In genomic region chr7:129781128-129781855, GRCh38 we compare ENCODE assay signal across 8 cellular contexts.
DNase-seq lines count a peak whose midpoint lies in the region; ATAC-seq and TF ChIP-seq lines count a peak whose summit lies in the region.

No MANE protein-coding gene starts in this region.

- H3K27ac ChIP-seq in RWPE2 (ENCODE audit: poor library complexity, severe bottlenecking) (no peak overlapping the region), esophagus muscularis mucosa (replicated peaks in 1 of 4) (no peak overlapping the region), thoracic aorta (no peak overlapping the region)

- H3K4me1 ChIP-seq in RWPE2 (ENCODE audit: insufficient read depth, poor library complexity, severe bottlenecking): peaks cover 4% of the 10 kb centered on the region
- peaks cover 70 to 83% (median 81%) of the 10 kb centered on the region in 4 donors for H3K4me1 ChIP-seq in esophagus muscularis mucosa
- peaks cover 33 to 64% of the 10 kb centered on the region in 2 donors for H3K4me1 ChIP-seq in thoracic aorta (ENCODE audit: control insufficient read depth in 1 of 2, low read depth in 2 of 2)

- peaks cover 54% of the 10 kb centered on the region for H3K27me3 ChIP-seq in RWPE2 (ENCODE audit: insufficient read depth, poor library complexity, severe bottlenecking)
- H3K27me3 ChIP-seq in esophagus muscularis mucosa: peaks cover 50 to 99% (median 96%) of the 10 kb centered on the region in 4 donors
- H3K27me3 ChIP-seq in thoracic aorta (replicated peaks; ENCODE audit: insufficient read depth): peaks cover 61% of the 10 kb centered on the region

- H3K4me3 ChIP-seq in RWPE2 (ENCODE audit: severe bottlenecking) (peak overlapping the region; percentile 77), esophagus muscularis mucosa (peak overlapping the region; percentile 49 to 58 (median 54)), thoracic aorta (peak overlapping the region; percentile 70)

- TF ChIP-seq CTCF in RWPE2 (IDR thresholded peaks at IDR 0.05; ENCODE audit: poor library complexity, severe bottlenecking) (no peak), esophagus muscularis mucosa (IDR thresholded peaks at IDR 0.05) (no peak), thoracic aorta (IDR thresholded peaks at IDR 0.05) (no peak)

- no peak for TF ChIP-seq EP300 in esophagus muscularis mucosa (IDR thresholded peaks at IDR 0.05)

- ATAC-seq in RWPE2 (ENCODE audit: low read depth): no peak
- no peak for ATAC-seq in thoracic aorta (ENCODE audit: insufficient number of reproducible peaks, low FRiP score, low read depth)
- ATAC-seq in left ventricle myocardium superior: no peak
- no peak for ATAC-seq in GM18498 (IDR thresholded peaks at IDR 0.05; ENCODE audit: unreplicated experiment)

- no peak for TF ChIP-seq POLR2A in esophagus muscularis mucosa (IDR thresholded peaks at IDR 0.05; ENCODE audit: low read depth)

- intact Hi-C loops in esophagus muscularis mucosa (cut with DNase I): no loop called here
- intact Hi-C loops in left ventricle myocardium superior (cut with micrococcal nuclease): no loop called here

- DNase-seq in activated T-cell treated with anti-CD3 and anti-CD28 coated beads, Interleukin-2, amount 50 U/mL, for 1 hour: peak; percentile 46
- DNase-seq in activated T-cell treated with anti-CD3 and anti-CD28 coated beads for 4 hours (no peak), RWPE2 (ENCODE audit: low spot score) (no peak), esophagus muscularis mucosa (ENCODE audit: extremely low spot score) (no peak), thoracic aorta (ENCODE audit: low spot score) (no peak), left ventricle myocardium superior (no peak), NK-92 (lab: John Stamatoyannopoulos, UW; ENCODE audit: unreplicated experiment) (no peak)

- no peaks in the 10 kb centered on the region for H3K36me3 ChIP-seq in RWPE2 (ENCODE audit: low read depth)
- H3K36me3 ChIP-seq in esophagus muscularis mucosa: no peaks in the 10 kb centered on the region
- no peaks in the 10 kb centered on the region for H3K36me3 ChIP-seq in thoracic aorta

- WGBS in esophagus muscularis mucosa: 0% methylated on average over 8 of the region's 40 CpGs

- H3K9me3 ChIP-seq in RWPE2 (ENCODE audit: severe bottlenecking): no peaks in the 10 kb centered on the region
- H3K9me3 ChIP-seq in esophagus muscularis mucosa: peaks cover 0 to 6% (median 0%) of the 10 kb centered on the region in 4 donors
- H3K9me3 ChIP-seq in thoracic aorta: no peaks in the 10 kb centered on the region
